In the genomic region with DNA sequence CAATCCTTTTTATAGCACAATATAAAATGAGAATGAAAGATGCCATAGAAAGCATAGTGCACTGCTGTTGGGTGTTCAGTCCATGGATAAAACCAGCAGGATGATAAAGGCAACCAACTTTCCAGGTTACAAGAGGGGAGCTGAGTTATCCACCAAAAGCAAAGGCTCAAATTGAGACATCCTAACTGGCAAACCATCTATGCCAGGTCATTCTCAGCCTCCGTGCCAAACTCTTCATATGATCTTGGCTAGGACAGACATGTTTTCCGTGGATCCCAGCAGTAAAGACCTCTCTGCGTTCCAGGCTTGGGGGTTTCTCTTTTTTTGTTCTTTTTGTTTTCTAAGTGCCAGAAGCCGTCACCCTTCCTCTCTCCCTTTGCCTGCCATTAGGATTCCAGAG, we compare ENCODE assay signal across 33 cellular contexts. TPM values are rescaled to one million over a fixed set of nuclear protein-coding genes. Genes with fewer than 3 reads are reported as not detected.
"Had no signal": no experiment of that assay in that cellular context is flagged by ENCODE, and none has a peak within 500 bp of the region (broad histone marks: within the 10 kb centered on the region; RNA-seq: fewer than 3 reads in every experiment).

No MANE protein-coding gene starts in this region.

- H3K27me3 ChIP-seq: Peyer's patch, SJCRH30 had no signal

- H3K4me1 Mint-ChIP-seq: activated naive CD8-positive, alpha-beta T cell treated with anti-CD3 and anti-CD28 coated beads for 36 hours had no signal

- H3K4me3 ChIP-seq: Peyer's patch, SJCRH30 had no signal

- H3K9ac ChIP-seq: SK-N-SH had no signal

- H3K36me3 ChIP-seq: SJCRH30 had no signal

- H3K4me3 Mint-ChIP-seq: activated CD4-positive, alpha-beta memory T cell treated with anti-CD3 and anti-CD28 coated beads, Interleukin-2, amount 10 ng/mL, durations not matched to agents 7 days and 5 days; activated CD4-positive, alpha-beta T cell treated with anti-CD3 and anti-CD28 coated beads, Interleukin-2, amount 10 ng/mL, durations not matched to agents 7 days and 5 days; activated naive CD4-positive, alpha-beta T cell treated with anti-CD3 and anti-CD28 coated beads, Interleukin-2, amount 10 ng/mL, durations not matched to agents 7 days and 5 days; activated naive CD8-positive, alpha-beta T cell treated with anti-CD3 and anti-CD28 coated beads for 36 hours; central memory CD8-positive, alpha-beta T cell had no signal

- H3K4me1 ChIP-seq: Peyer's patch, SJCRH30 had no signal

- H3K27me3 Mint-ChIP-seq: activated CD4-positive, alpha-beta memory T cell treated with anti-CD3 and anti-CD28 coated beads, Interleukin-2, amount 10 ng/mL, durations not matched to agents 7 days and 5 days; activated CD4-positive, alpha-beta T cell treated with anti-CD3 and anti-CD28 coated beads, Interleukin-2, amount 10 ng/mL, durations not matched to agents 7 days and 5 days; activated naive CD4-positive, alpha-beta T cell treated with anti-CD3 and anti-CD28 coated beads, Interleukin-2, amount 10 ng/mL, durations not matched to agents 7 days and 5 days; activated naive CD8-positive, alpha-beta T cell treated with anti-CD3 and anti-CD28 coated beads for 36 hours; central memory CD8-positive, alpha-beta T cell had no signal

- H3K9me3 ChIP-seq: Peyer's patch, SJCRH30, SK-N-SH had no signal

- DNase-seq: activated CD4-positive, alpha-beta memory T cell treated with anti-CD3 and anti-CD28 coated beads, Interleukin-2, amount 10 ng/mL, durations not matched to agents 7 days and 5 days; activated CD4-positive, alpha-beta T cell treated with anti-CD3 and anti-CD28 coated beads, Interleukin-2, amount 10 ng/mL, durations not matched to agents 7 days and 5 days; activated CD4-positive, CD25-positive, alpha-beta regulatory T cell; activated gamma-delta T cell treated with Interleukin-2 at 50 U/mL for 16 hours; activated naive CD4-positive, alpha-beta T cell treated with anti-CD3 and anti-CD28 coated beads, Interleukin-2, amount 10 ng/mL, durations not matched to agents 7 days and 5 days; activated naive CD8-positive, alpha-beta T cell treated with anti-CD3 and anti-CD28 coated beads for 36 hours; activated T-cell treated with anti-CD3 and anti-CD28 coated beads for 4 hours; activated T-cell treated with anti-CD3 and anti-CD28 coated beads, Interleukin-2, amount 50 U/mL, for 48 hours; anterior cingulate cortex; KG1; NCI-H1048; NCI-H146; NCI-H1930; NCI-H2171; NCI-H2227 treated with DMSO at 0.1 percent for 48 hours; NCI-H526; NCI-H82; NK-92 treated with Interleukin-12 subunit alpha and Interleukin-12 subunit beta, amount 100 ng/mL, for 24 hours; Peyer's patch; Right ventricle myocardium superior; SJCRH30; SK-N-SH; T-helper 1 cell had no signal

- H3K27ac Mint-ChIP-seq: activated CD4-positive, alpha-beta memory T cell treated with anti-CD3 and anti-CD28 coated beads, Interleukin-2, amount 10 ng/mL, durations not matched to agents 7 days and 5 days; activated CD4-positive, alpha-beta T cell treated with anti-CD3 and anti-CD28 coated beads, Interleukin-2, amount 10 ng/mL, durations not matched to agents 7 days and 5 days; activated naive CD8-positive, alpha-beta T cell treated with anti-CD3 and anti-CD28 coated beads for 36 hours; activated T-helper 2 cell treated with anti-CD3 and anti-CD28 coated beads, Interferon-gamma antibody, Interleukin-2, Interleukin-4, amounts not matched to agents 10 μg/mL and 5 μg/mL and 100 μg/mL, durations not matched to agents 14 hours and 24 hours and 36 hours had no signal

- H3K9me3 Mint-ChIP-seq: activated CD4-positive, alpha-beta memory T cell treated with anti-CD3 and anti-CD28 coated beads, Interleukin-2, amount 10 ng/mL, durations not matched to agents 7 days and 5 days; activated CD4-positive, alpha-beta T cell treated with anti-CD3 and anti-CD28 coated beads, Interleukin-2, amount 10 ng/mL, durations not matched to agents 7 days and 5 days; activated naive CD4-positive, alpha-beta T cell treated with anti-CD3 and anti-CD28 coated beads, Interleukin-2, amount 10 ng/mL, durations not matched to agents 7 days and 5 days; activated naive CD8-positive, alpha-beta T cell treated with anti-CD3 and anti-CD28 coated beads for 36 hours; activated T-helper 2 cell treated with anti-CD3 and anti-CD28 coated beads, Interferon-gamma antibody, Interleukin-2, Interleukin-4, amounts not matched to agents 10 μg/mL and 5 μg/mL and 100 μg/mL, durations not matched to agents 14 hours and 24 hours and 36 hours; central memory CD8-positive, alpha-beta T cell had no signal

- H3K27ac ChIP-seq: Peyer's patch, RWPE1, SJCRH30, VCaP had no signal

- H3K4me2 ChIP-seq: SK-N-SH had no signal

RNA-seq across cellular contexts. Expression of a gene that starts 7.3 kb away (rescaled TPM):
- total RNA-seq: activated CD4-positive, alpha-beta memory T cell treated with anti-CD3 and anti-CD28 coated beads, Interleukin-2, amount 10 ng/mL, durations not matched to agents 7 days and 5 days; activated T-helper 2 cell treated with anti-CD3 and anti-CD28 coated beads, Interferon-gamma antibody, Interleukin-2, Interleukin-4, amounts not matched to agents 10 μg/mL and 5 μg/mL and 100 μg/mL, durations not matched to agents 14 hours and 24 hours and 36 hours; bronchial epithelial cell; LHCN-M2; M059J; NCI-H460; SJCRH30 had no signal

RNA-seq across cellular contexts. Expression of a gene that starts 15.0 kb away (rescaled TPM):
- total RNA-seq: activated CD4-positive, alpha-beta memory T cell treated with anti-CD3 and anti-CD28 coated beads, Interleukin-2, amount 10 ng/mL, durations not matched to agents 7 days and 5 days; activated CD4-positive, alpha-beta T cell treated with anti-CD3 and anti-CD28 coated beads, Interleukin-2, amount 10 ng/mL, durations not matched to agents 7 days and 5 days; activated CD8-positive, alpha-beta memory T cell treated with anti-CD3 and anti-CD28 coated beads for 36 hours; activated naive CD8-positive, alpha-beta T cell treated with anti-CD3 and anti-CD28 coated beads for 36 hours; activated T-helper 2 cell treated with anti-CD3 and anti-CD28 coated beads, Interferon-gamma antibody, Interleukin-2, Interleukin-4, amounts not matched to agents 10 μg/mL and 5 μg/mL and 100 μg/mL, durations not matched to agents 14 hours and 24 hours and 36 hours; bronchial epithelial cell; LHCN-M2; M059J; NCI-H460; SJCRH30; T-helper 2 cell treated with Interferon-gamma antibody and Interleukin-4, amounts not matched to agents 100 ng/mL and 5 ng/mL, for 36 hours had no signal
- polyA plus RNA-seq: SK-N-SH had no signal

RNA-seq across cellular contexts. Expression of a gene that starts 21.6 kb away (rescaled TPM):
- total RNA-seq: activated CD4-positive, alpha-beta memory T cell treated with anti-CD3 and anti-CD28 coated beads, Interleukin-2, amount 10 ng/mL, durations not matched to agents 7 days and 5 days; activated CD4-positive, alpha-beta T cell treated with anti-CD3 and anti-CD28 coated beads, Interleukin-2, amount 10 ng/mL, durations not matched to agents 7 days and 5 days; activated CD8-positive, alpha-beta memory T cell treated with anti-CD3 and anti-CD28 coated beads for 36 hours; activated naive CD8-positive, alpha-beta T cell treated with anti-CD3 and anti-CD28 coated beads for 36 hours; activated T-helper 2 cell treated with anti-CD3 and anti-CD28 coated beads, Interferon-gamma antibody, Interleukin-2, Interleukin-4, amounts not matched to agents 10 μg/mL and 5 μg/mL and 100 μg/mL, durations not matched to agents 14 hours and 24 hours and 36 hours; bronchial epithelial cell; LHCN-M2; M059J; NCI-H460; Right ventricle myocardium superior; SJCRH30; T-helper 2 cell treated with Interferon-gamma antibody and Interleukin-4, amounts not matched to agents 100 ng/mL and 5 ng/mL, for 36 hours had no signal
- polyA plus RNA-seq: SK-N-SH had no signal

RNA-seq across cellular contexts. Expression of a gene that starts 53.0 kb away (rescaled TPM):
- total RNA-seq: activated CD4-positive, alpha-beta memory T cell treated with anti-CD3 and anti-CD28 coated beads, Interleukin-2, amount 10 ng/mL, durations not matched to agents 7 days and 5 days; activated CD4-positive, alpha-beta T cell treated with anti-CD3 and anti-CD28 coated beads, Interleukin-2, amount 10 ng/mL, durations not matched to agents 7 days and 5 days; activated CD8-positive, alpha-beta memory T cell treated with anti-CD3 and anti-CD28 coated beads for 36 hours; activated naive CD8-positive, alpha-beta T cell treated with anti-CD3 and anti-CD28 coated beads for 36 hours; activated T-helper 2 cell treated with anti-CD3 and anti-CD28 coated beads, Interferon-gamma antibody, Interleukin-2, Interleukin-4, amounts not matched to agents 10 μg/mL and 5 μg/mL and 100 μg/mL, durations not matched to agents 14 hours and 24 hours and 36 hours; bronchial epithelial cell; LHCN-M2; M059J; NCI-H460; Right ventricle myocardium superior; SJCRH30; T-helper 2 cell treated with Interferon-gamma antibody and Interleukin-4, amounts not matched to agents 100 ng/mL and 5 ng/mL, for 36 hours had no signal
- polyA plus RNA-seq: SK-N-SH had no signal
